Comparison of ENCODE assay signal across 26 cellular contexts in the genomic region with DNA sequence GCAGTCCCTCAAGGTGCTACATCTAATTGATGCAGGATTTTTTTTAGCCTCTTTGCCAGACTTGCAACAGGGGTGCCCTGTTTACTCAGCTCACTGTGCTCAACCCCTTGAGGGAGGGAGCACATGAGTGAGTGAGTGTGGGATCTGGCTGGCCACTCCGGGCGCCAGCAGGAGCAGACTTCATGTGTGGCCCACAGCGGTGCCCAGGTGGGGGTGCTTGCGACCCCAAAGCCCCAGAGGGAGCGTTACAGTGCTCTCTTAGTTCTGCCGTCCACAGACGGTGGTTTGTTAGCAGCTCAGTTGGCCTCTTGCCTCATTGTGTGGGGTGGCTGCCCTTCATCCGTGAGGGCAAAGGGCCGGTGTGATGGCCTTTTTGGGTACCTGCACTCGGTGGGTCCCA.
"Had no signal": no experiment of that assay in that cellular context is flagged by ENCODE, and none has a peak within 500 bp of the region (broad histone marks: within the 10 kb centered on the region; RNA-seq: fewer than 3 reads in every experiment).

No MANE protein-coding gene starts in this region.

- H3K4me1 ChIP-seq: Peyer's patch had no signal

- H3K4me3 ChIP-seq: K562, Peyer's patch had no signal

- H3K9me3 Mint-ChIP-seq: activated CD4-positive, alpha-beta memory T cell treated with anti-CD3 and anti-CD28 coated beads for 36 hours; activated CD4-positive, alpha-beta T cell treated with anti-CD3 and anti-CD28 coated beads, Interleukin-2, amount 10 ng/mL, durations not matched to agents 7 days and 5 days; activated naive CD4-positive, alpha-beta T cell treated with anti-CD3 and anti-CD28 coated beads for 36 hours; activated T-cell treated with anti-CD3 and anti-CD28 coated beads, Interleukin-2, amount 50 U/mL, for 4 hours had no signal

- H3K4me1 Mint-ChIP-seq: activated CD4-positive, alpha-beta T cell treated with anti-CD3 and anti-CD28 coated beads, Interleukin-2, amount 10 ng/mL, durations not matched to agents 7 days and 5 days; T-helper 17 cell had no signal

- H3K36me3 Mint-ChIP-seq: activated CD4-positive, alpha-beta memory T cell treated with anti-CD3 and anti-CD28 coated beads for 36 hours; activated naive CD8-positive, alpha-beta T cell had no signal

- H3K36me3 ChIP-seq: brain microvascular endothelial cell, Peyer's patch had no signal

- H3K4me3 Mint-ChIP-seq: activated CD4-positive, alpha-beta memory T cell treated with anti-CD3 and anti-CD28 coated beads for 36 hours; activated CD4-positive, alpha-beta T cell treated with anti-CD3 and anti-CD28 coated beads, Interleukin-2, amount 10 ng/mL, durations not matched to agents 7 days and 5 days; activated naive CD4-positive, alpha-beta T cell treated with anti-CD3 and anti-CD28 coated beads for 36 hours; activated naive CD8-positive, alpha-beta T cell; activated T-cell treated with anti-CD3 and anti-CD28 coated beads, Interleukin-2, amount 50 U/mL, for 4 hours; T-helper 17 cell had no signal

- ATAC-seq: activated T-cell treated with anti-CD3 and anti-CD28 coated beads, Interleukin-2, amount 50 U/mL, for 4 hours; K562; T-helper 17 cell had no signal

- H3K27ac ChIP-seq: brain microvascular endothelial cell, Peyer's patch, RWPE1, VCaP had no signal

- H3K27ac Mint-ChIP-seq: activated CD4-positive, alpha-beta memory T cell treated with anti-CD3 and anti-CD28 coated beads for 36 hours; activated CD4-positive, alpha-beta T cell treated with anti-CD3 and anti-CD28 coated beads, Interleukin-2, amount 10 ng/mL, durations not matched to agents 7 days and 5 days; activated naive CD4-positive, alpha-beta T cell treated with anti-CD3 and anti-CD28 coated beads for 36 hours; activated naive CD8-positive, alpha-beta T cell; T-helper 17 cell had no signal

- H3K9me3 ChIP-seq: Peyer's patch had no signal

- DNase-seq: activated CD4-positive, alpha-beta memory T cell treated with anti-CD3 and anti-CD28 coated beads for 36 hours; activated CD4-positive, alpha-beta T cell treated with anti-CD3 and anti-CD28 coated beads, Interleukin-2, amount 10 ng/mL, durations not matched to agents 7 days and 5 days; activated CD4-positive, CD25-positive, alpha-beta regulatory T cell; activated CD8-positive, alpha-beta memory T cell treated with anti-CD3 and anti-CD28 coated beads for 24 hours; activated gamma-delta T cell; activated naive CD4-positive, alpha-beta T cell treated with anti-CD3 and anti-CD28 coated beads for 36 hours; activated T-cell treated with anti-CD3 and anti-CD28 coated beads, Interleukin-2, amount 50 U/mL, for 4 hours; amygdala; brain microvascular endothelial cell; Karpas-422; MM.1S; NCI-H1105; NCI-H1436; NCI-H187; NCI-H2081; NCI-H510A treated with DMSO at 0.1 percent for 48 hours; NCI-H69; NK-92 treated with Interleukin-12 subunit alpha and Interleukin-12 subunit beta, amount 100 ng/mL, for 24 hours; Peyer's patch; SHP77 treated with DMSO at 0.1 percent for 48 hours; T-helper 17 cell; T1000 had no signal

- H3K27me3 ChIP-seq: brain microvascular endothelial cell, Peyer's patch had no signal

- H3K27me3 Mint-ChIP-seq: activated CD4-positive, alpha-beta memory T cell treated with anti-CD3 and anti-CD28 coated beads for 36 hours; activated CD4-positive, alpha-beta T cell treated with anti-CD3 and anti-CD28 coated beads, Interleukin-2, amount 10 ng/mL, durations not matched to agents 7 days and 5 days had no signal
